Comparison of ENCODE assay signal across 8 cellular contexts in genomic region chr1:166910396-166910994, GRCh38. TPM values are rescaled to one million over a fixed set of nuclear protein-coding genes. Genes with fewer than 3 reads are reported as not detected.
DNase-seq lines count a peak whose midpoint lies in the region; ATAC-seq and TF ChIP-seq lines count a peak whose summit lies in the region.

No MANE protein-coding gene starts in this region.

- peaks cover 2% of the 10 kb centered on the region for H3K9me3 Mint-ChIP-seq in memory B cell

- peak; percentile 96 for ATAC-seq in GM19463 (IDR thresholded peaks at IDR 0.05; ENCODE audit: unreplicated experiment)
- ATAC-seq in HG03565 (IDR thresholded peaks at IDR 0.05; ENCODE audit: unreplicated experiment), result peak; percentile 97
- ATAC-seq in memory B cell (ENCODE audit: low read depth), result peak; percentile 99

- H3K27me3 Mint-ChIP-seq in memory B cell, result peaks cover 5% of the 10 kb centered on the region

- peak; percentile 37 to 97 (median 82) for TF ChIP-seq CTCF in dorsolateral prefrontal cortex (IDR thresholded peaks at IDR 0.05 in 54 of 56, conservative IDR thresholded peaks at IDR 0.05 in 2 of 56; ENCODE audit: low read depth in 1 of 56, partially characterized antibody in 56 of 56)

- intact Hi-C loops in dorsolateral prefrontal cortex (cut with DNase I), result loop anchor here (1.0 to 10.0 kb wide), 4 partner anchors 36 to 149 kb away; partner anchors contain the start of gene ILDR2 (in 1 of the 2)

- no peaks in the 10 kb centered on the region for H3K36me3 Mint-ChIP-seq in memory B cell

- H3K27ac ChIP-seq in dorsolateral prefrontal cortex, result no peak overlapping the region

- DNase-seq in COLO668 (lab: John Stamatoyannopoulos, UW; ENCODE audit: unreplicated experiment) (peak; percentile 81), NCI-H69 (lab: John Stamatoyannopoulos, UW) (peak; percentile 90), dorsolateral prefrontal cortex (peak in 9 of 10 donors; percentile 31 to 81 (median 65)), memory B cell (ENCODE audit: low spot score in 2 of 2) (peak; percentile 52 to 62)
- peak; percentile 24 to 76 for DNase-seq in activated CD4-positive, alpha-beta T cell treated with anti-CD3 and anti-CD28 coated beads, Interleukin-2, amount 50 U/mL, for 24 hours (ENCODE audit: low read depth in 1 of 2, low spot score in 1 of 2)
- DNase-seq in stimulated activated CD8-positive, alpha-beta memory T cell treated with anti-CD3 and anti-CD28 coated beads, Interleukin-4, amount 100 ng/mL, for 24 hours (ENCODE audit: low read depth), result peak; percentile 52

- no peaks in the 10 kb centered on the region for H3K27me3 ChIP-seq in dorsolateral prefrontal cortex

- H3K4me1 Mint-ChIP-seq in memory B cell, result peaks cover 5% of the 10 kb centered on the region

- no peak overlapping the region for H3K4me3 Mint-ChIP-seq in memory B cell

- H3K27ac Mint-ChIP-seq in memory B cell, result no peak overlapping the region

- no peak overlapping the region for H3K4me3 ChIP-seq in dorsolateral prefrontal cortex

RNA-seq across cellular contexts. Expression of gene TADA1, which starts 34.4 kb away (rescaled TPM):
- 10 to 100 TPM; 11.7 to 26.4 (median 18.3) TPM for total RNA-seq in dorsolateral prefrontal cortex
